In the genomic region with DNA sequence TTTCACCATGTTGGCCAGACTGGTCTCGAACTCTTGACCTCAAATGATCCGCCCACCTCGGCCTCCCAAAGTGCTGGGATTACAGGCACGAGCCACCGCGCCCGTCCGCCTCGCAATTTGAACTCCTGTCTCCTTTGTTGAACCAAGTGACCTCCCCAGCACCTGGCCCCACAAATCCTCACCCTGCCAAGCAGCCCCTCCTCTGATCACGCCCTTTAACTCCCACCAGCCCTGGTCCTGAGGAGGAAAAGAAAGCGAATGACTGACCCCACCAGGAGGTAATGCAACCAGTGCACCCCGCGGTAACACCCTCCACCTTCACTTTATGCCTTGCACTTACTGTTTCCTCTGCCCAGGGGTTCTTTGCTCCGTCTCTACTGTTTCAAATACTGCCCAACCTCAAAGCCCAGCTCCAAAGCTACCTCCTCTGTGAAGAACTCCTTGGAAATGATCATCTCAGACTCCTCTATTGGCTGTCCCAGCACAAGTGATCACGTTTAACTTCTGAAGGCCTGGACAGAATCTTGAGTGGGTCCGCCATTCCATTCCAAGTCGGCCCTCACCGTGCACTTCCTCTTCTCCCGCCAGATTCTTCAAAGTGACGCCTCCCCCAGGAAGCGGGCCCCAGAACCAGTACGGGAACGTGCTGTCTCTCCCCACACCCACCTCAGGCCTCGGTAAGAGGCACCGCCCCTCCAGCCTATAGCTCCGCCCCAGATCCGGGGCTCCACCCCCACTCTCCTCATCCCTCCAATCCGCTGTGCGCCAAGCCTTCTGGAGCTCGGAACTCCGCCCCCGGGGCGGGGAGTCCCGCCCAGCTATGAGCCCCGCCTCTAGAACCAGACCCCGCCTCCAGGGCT, we compare ENCODE assay signal across 8 cellular contexts. TPM values are rescaled to one million over a fixed set of nuclear protein-coding genes. Genes with fewer than 3 reads are reported as not detected.
DNase-seq lines count a peak whose midpoint lies in the region; ATAC-seq, FAIRE-seq and TF ChIP-seq lines count a peak whose summit lies in the region.

No MANE protein-coding gene starts in this region.

- peak; percentile 79 for DNase-seq in RWPE2 (ENCODE audit: low spot score)
- peak; percentile 72 for DNase-seq in activated T-helper 9 cell treated with anti-CD3 and anti-CD28 coated beads, Interleukin-2, amount 50 U/mL, for 16 hours (ENCODE audit: low read depth)
- DNase-seq in frontal cortex (ENCODE audit: low spot score in 2 of 2): peak; percentile 50 to 78
- peak; percentile 76 to 87 (median 82) for DNase-seq in ovary
- DNase-seq in testis: peak; percentile 87
- no peak for DNase-seq in HK-2 (ENCODE audit: unreplicated experiment)

- H3K9me3 ChIP-seq in RWPE2 (ENCODE audit: severe bottlenecking) (no peaks in the 10 kb centered on the region), ovary (no peaks in the 10 kb centered on the region), testis (no peaks in the 10 kb centered on the region)

- TF ChIP-seq POLR2A in ovary (IDR thresholded peaks at IDR 0.05) (no peak), testis (IDR thresholded peaks at IDR 0.05) (no peak)

- TF ChIP-seq CTCF in RWPE2 (IDR thresholded peaks at IDR 0.05; ENCODE audit: poor library complexity, severe bottlenecking) (no peak), ovary (IDR thresholded peaks at IDR 0.05) (no peak), testis (IDR thresholded peaks at IDR 0.05) (no peak)

- H3K4me3 ChIP-seq in RWPE2 (ENCODE audit: severe bottlenecking): peak overlapping the region; percentile 15
- H3K4me3 ChIP-seq in ovary: no peak overlapping the region
- H3K4me3 ChIP-seq in testis: peak overlapping the region; percentile 24 to 38

- no peaks in the 10 kb centered on the region for H3K27me3 ChIP-seq in RWPE2 (ENCODE audit: insufficient read depth, poor library complexity, severe bottlenecking)
- no peaks in the 10 kb centered on the region for H3K27me3 ChIP-seq in ovary
- H3K27me3 ChIP-seq in testis: no peaks in the 10 kb centered on the region

- FAIRE-seq in frontal cortex (lab: Jason Lieb, UNC): no peak

- TF ChIP-seq EP300 in ovary (IDR thresholded peaks at IDR 0.05): no peak

- H3K27ac ChIP-seq in RWPE2 (ENCODE audit: poor library complexity, severe bottlenecking) (no peak overlapping the region), ovary (no peak overlapping the region), testis (no peak overlapping the region)

- H3K36me3 ChIP-seq in RWPE2 (ENCODE audit: low read depth): no peaks in the 10 kb centered on the region
- no peaks in the 10 kb centered on the region for H3K36me3 ChIP-seq in ovary
- H3K36me3 ChIP-seq in testis (ENCODE audit: low read depth, missing control alignments): no peaks in the 10 kb centered on the region

- ATAC-seq in GM18511 (IDR thresholded peaks at IDR 0.05; ENCODE audit: unreplicated experiment) (peak; percentile 53), HG03066 (IDR thresholded peaks at IDR 0.05; ENCODE audit: low read depth, unreplicated experiment) (peak; percentile 72), RWPE2 (ENCODE audit: low read depth) (peak; percentile 95)

- intact Hi-C loops in ovary (cut with DNase I) (loop anchor here in 2 of 4 donors (5.0 to 10.0 kb wide), 2 partner anchors 111 to 124 kb away; a partner anchor contains a TSS), testis (cut with DNase I; ENCODE audit: low total_unique reads) (no loop called here)

- H3K4me1 ChIP-seq in RWPE2 (ENCODE audit: insufficient read depth, poor library complexity, severe bottlenecking) (no peaks in the 10 kb centered on the region), ovary (ENCODE audit: insufficient read depth) (peaks cover 5% of the 10 kb centered on the region), testis (no peaks in the 10 kb centered on the region)

- WGBS in ovary, 3 donors: 16 to 24% (median 23%) methylated on average over 36 of the region's 36 CpGs
- WGBS in testis, 2 donors: 24 to 25% methylated on average over 32 to 35 of the region's 36 CpGs

RNA-seq across cellular contexts. Expression of a gene that starts 4.4 kb away (rescaled TPM):
- under 0.01 TPM for total RNA-seq in frontal cortex
- 1 to 10 TPM in 3 of 7 donors, under 1 TPM in 3, not detected in 1; 0.71 to 1.5 (median 1.1) TPM for total RNA-seq in ovary
- 1 to 10 TPM in 1 of 2 donors, under 1 TPM in 1; 0.40 to 2.5 TPM for polyA plus RNA-seq in ovary
- 1 to 10 TPM; 2.0 to 4.3 TPM for total RNA-seq in testis
- polyA plus RNA-seq in testis (ENCODE audit: insufficient read depth, low read depth, low replicate concordance): 7.7 TPM

RNA-seq across cellular contexts. Expression of a gene that starts 11.1 kb away (rescaled TPM):
- total RNA-seq in frontal cortex: 12.2 TPM
- 10 to 100 TPM in 5 of 7 donors, 1 to 10 TPM in 2; 5.1 to 13.9 (median 11.3) TPM for total RNA-seq in ovary
- polyA plus RNA-seq in ovary: 10 to 100 TPM in 1 of 2 donors, under 1 TPM in 1; 0.32 to 14.8 TPM
- 10 to 100 TPM; 43.3 to 51.8 TPM for total RNA-seq in testis
- 14.2 TPM for polyA plus RNA-seq in testis (ENCODE audit: insufficient read depth, low read depth, low replicate concordance)

RNA-seq across cellular contexts. Expression of a gene that starts 14.6 kb away (rescaled TPM):
- 17.9 TPM for total RNA-seq in frontal cortex
- total RNA-seq in ovary: 10 to 100 TPM; 18.8 to 29.2 (median 23.3) TPM
- 10 to 100 TPM; 17.9 to 31.5 TPM for polyA plus RNA-seq in ovary
- total RNA-seq in testis: 100 to 1,000 TPM in 1 of 2 donors, 10 to 100 TPM in 1; 81.1 to 111 TPM
- polyA plus RNA-seq in testis (ENCODE audit: insufficient read depth, low read depth, low replicate concordance): 69.0 TPM

RNA-seq across cellular contexts. Expression of a gene that starts 38.4 kb away (rescaled TPM):
- total RNA-seq in frontal cortex (22.4 TPM), ovary (10 to 100 TPM; 10.1 to 25.5 (median 17.4) TPM), testis (10 to 100 TPM; 51.7 to 56.9 TPM)
- polyA plus RNA-seq in ovary (10 to 100 TPM in 1 of 2 donors, 1 to 10 TPM in 1; 4.5 to 23.7 TPM), testis (ENCODE audit: insufficient read depth, low read depth, low replicate concordance) (32.0 TPM)

RNA-seq across cellular contexts. Expression of a gene that starts 48.7 kb away (rescaled TPM):
- total RNA-seq in frontal cortex (0.41 TPM), ovary (1 to 10 TPM; 2.6 to 6.0 (median 4.6) TPM), testis (1 to 10 TPM; 7.4 to 9.0 TPM)
- polyA plus RNA-seq in ovary (1 to 10 TPM; 1.0 to 4.8 TPM), testis (ENCODE audit: insufficient read depth, low read depth, low replicate concordance) (8.4 TPM)
